ENCODE assay signal across 1 cellular context in genomic region chr9:126777733-126778132, GRCh38.
TF ChIP-seq lines count a peak whose summit lies in the region.

No MANE protein-coding gene starts in this region.

TF ChIP-seq in GM12878, 131 proteins besides CTCF, POLR2A, EP300 and RAD21 (continued from another document):
- TF ChIP-seq HSF1 (IDR thresholded peaks at IDR 0.05; ENCODE audit: low read depth, low read length) (no peak), NFXL1 (IDR thresholded peaks at IDR 0.05; ENCODE audit: borderline replicate concordance) (no peak), YBX1 (IDR thresholded peaks at IDR 0.05) (no peak), JUND (IDR thresholded peaks at IDR 0.05; ENCODE audit: low read depth, low read length) (no peak), IRF3 (IDR thresholded peaks at IDR 0.05) (no peak), PBX3 (IDR thresholded peaks at IDR 0.05; ENCODE audit: insufficient replicate concordance, low read depth, low read length) (no peak)
